10 cellular contexts compared by ENCODE assay signal in genomic region chr12:52380271-52380694, GRCh38. TPM values are rescaled to one million over a fixed set of nuclear protein-coding genes. Genes with fewer than 3 reads are reported as not detected.
DNase-seq lines count a peak whose midpoint lies in the region; ATAC-seq, FAIRE-seq and TF ChIP-seq lines count a peak whose summit lies in the region.
"Had no signal": no experiment of that assay in that cellular context is flagged by ENCODE, and none has a peak within 500 bp of the region (broad histone marks: within the 10 kb centered on the region; RNA-seq: fewer than 3 reads in every experiment).

No MANE protein-coding gene starts in this region.

- TF ChIP-seq CTCF in AG09309 (IDR thresholded peaks at IDR 0.05; ENCODE audit: control insufficient read depth, insufficient read depth, low read depth, low read length, missing control alignments), result peak; percentile 67
- peak; percentile 19; the same call in 1 of the 2 replicates for TF ChIP-seq CTCF in HEK293 (tag by site-specific recombination; IDR thresholded peaks at IDR 0.05)
- no peak for TF ChIP-seq CTCF in CD8-positive, alpha-beta T cell (IDR thresholded peaks at IDR 0.05)
- TF ChIP-seq CTCF in tibial artery (IDR thresholded peaks at IDR 0.05), result peak in 1 of 2 experiments; percentile 14

- H3K36me3 Mint-ChIP-seq in activated CD4-positive, alpha-beta memory T cell treated with anti-CD3 and anti-CD28 coated beads, Interleukin-2, amount 10 ng/mL, durations not matched to agents 7 days and 5 days (ENCODE audit: low read depth), result no peaks in the 10 kb centered on the region
- no peaks in the 10 kb centered on the region for H3K36me3 Mint-ChIP-seq in CD8-positive, alpha-beta T cell

- TF ChIP-seq POLR2A in H54 (IDR thresholded peaks at IDR 0.05; ENCODE audit: low read depth, low read length), result no peak

- H3K27me3 ChIP-seq in iPS DF 6.9 (ENCODE audit: control insufficient read depth, insufficient read depth, low read length) (no peaks in the 10 kb centered on the region), tibial artery (peaks cover 0 to 10% of the 10 kb centered on the region in 2 donors)
- H3K27me3 ChIP-seq in CD8-positive, alpha-beta T cell (ENCODE audit: insufficient read depth, low read length), result no peaks in the 10 kb centered on the region

- no peak overlapping the region for H3K27ac Mint-ChIP-seq in activated CD4-positive, alpha-beta memory T cell treated with anti-CD3 and anti-CD28 coated beads, Interleukin-2, amount 10 ng/mL, durations not matched to agents 7 days and 5 days
- H3K27ac Mint-ChIP-seq in CD8-positive, alpha-beta T cell, result no peak overlapping the region

- no peak for ATAC-seq in CD8-positive, alpha-beta T cell

- no peaks in the 10 kb centered on the region for H3K9me3 ChIP-seq in HEK293 (ENCODE audit: control insufficient read depth, insufficient read depth, low read depth, low read length)
- no peaks in the 10 kb centered on the region for H3K9me3 ChIP-seq in iPS DF 6.9 (ENCODE audit: control insufficient read depth, insufficient read depth, low read length)
- H3K9me3 ChIP-seq in CD8-positive, alpha-beta T cell (ENCODE audit: low read length), result no peaks in the 10 kb centered on the region
- H3K9me3 ChIP-seq in tibial artery, result no peaks in the 10 kb centered on the region
- H3K9me3 ChIP-seq: HAP-1 had no signal

- CTCF ChIA-PET in HEK293 (lab: Yijun Ruan, JAX), result interaction anchor here (0.6 to 3.3 kb wide), 19 partner anchors 9 to 505 kb away, joined by 3 to 19 read pairs (median 6); no protein-coding TSS in a partner anchor
- CTCF ChIA-PET in activated CD4-positive, alpha-beta memory T cell treated with anti-CD3 and anti-CD28 coated beads, Interleukin-2, amount 10 ng/mL, durations not matched to agents 7 days and 5 days (lab: Charles Lee), result interaction anchor here (1.3 kb wide), 1 partner anchor 500 kb away, joined by 5 read pairs; no protein-coding TSS in a partner anchor
- CTCF ChIA-PET in CD8-positive, alpha-beta T cell (lab: Charles Lee), result interaction anchor here (1.4 kb wide), 1 partner anchor 7 kb away, joined by 3 read pairs; no protein-coding TSS in a partner anchor

- POLR2A ChIA-PET in HEK293 (lab: Yijun Ruan, JAX), result no interaction called here
- POLR2A ChIA-PET in activated CD4-positive, alpha-beta memory T cell treated with anti-CD3 and anti-CD28 coated beads, Interleukin-2, amount 10 ng/mL, durations not matched to agents 7 days and 5 days (lab: Charles Lee), result no interaction called here
- POLR2A ChIA-PET in CD8-positive, alpha-beta T cell (lab: Charles Lee), result no interaction called here

- H3K4me3 ChIP-seq in AG09309 (ENCODE audit: control insufficient read depth, low read depth, low read length) (no peak overlapping the region), HEK293 (ENCODE audit: low read depth, low read length) (no peak overlapping the region), iPS DF 6.9 (ENCODE audit: low read length) (no peak overlapping the region), tibial artery (no peak overlapping the region)
- H3K4me3 ChIP-seq in CD8-positive, alpha-beta T cell (ENCODE audit: low read depth, low read length), result no peak overlapping the region
- H3K4me3 ChIP-seq: HAP-1 had no signal

- peaks cover 9% of the 10 kb centered on the region for H3K27me3 Mint-ChIP-seq in activated CD4-positive, alpha-beta memory T cell treated with anti-CD3 and anti-CD28 coated beads, Interleukin-2, amount 10 ng/mL, durations not matched to agents 7 days and 5 days
- H3K27me3 Mint-ChIP-seq in CD8-positive, alpha-beta T cell (ENCODE audit: low read depth), result peaks cover 14% of the 10 kb centered on the region

- no peak overlapping the region for H3K27ac ChIP-seq in HEK293 (ENCODE audit: extremely low read depth, low read depth, low read length)
- no peak overlapping the region for H3K27ac ChIP-seq in iPS DF 6.9 (ENCODE audit: low read length)
- no peak overlapping the region for H3K27ac ChIP-seq in CD8-positive, alpha-beta T cell (ENCODE audit: low read depth, low read length)
- no peak overlapping the region for H3K27ac ChIP-seq in tibial artery

- no peak overlapping the region for H3K4me3 Mint-ChIP-seq in activated CD4-positive, alpha-beta memory T cell treated with anti-CD3 and anti-CD28 coated beads, Interleukin-2, amount 10 ng/mL, durations not matched to agents 7 days and 5 days
- H3K4me3 Mint-ChIP-seq in CD8-positive, alpha-beta T cell, result no peak overlapping the region

- WGBS in iPS DF 6.9 (ENCODE audit: insufficient coverage, insufficient read length), result no CpG with 5 or more reads among the region's 15 CpGs

- peaks cover 8% of the 10 kb centered on the region for H3K4me1 Mint-ChIP-seq in activated CD4-positive, alpha-beta memory T cell treated with anti-CD3 and anti-CD28 coated beads, Interleukin-2, amount 10 ng/mL, durations not matched to agents 7 days and 5 days
- peaks cover 16% of the 10 kb centered on the region for H3K4me1 Mint-ChIP-seq in CD8-positive, alpha-beta T cell (ENCODE audit: low read depth)

- intact Hi-C loops in CD8-positive, alpha-beta T cell (cut with DNase I, micrococcal nuclease), result no loop called here
- intact Hi-C loops in tibial artery (cut with DNase I; ENCODE audit: low total_unique reads), result loop anchor here (10.0 kb wide), 1 partner anchor 205 kb away; no protein-coding TSS in a partner anchor

- DNase-seq in AG09309 (ENCODE audit: low read depth) (no peak), iPS DF 6.9 (ENCODE audit: low read depth, low spot score) (peak; percentile 18), H54 (ENCODE audit: insufficient read length, low spot score) (no peak), middle frontal gyrus (ENCODE audit: extremely low spot score, low spot score) (no peak), tibial artery (no peak)
- peak; percentile 24 for DNase-seq in activated CD4-positive, alpha-beta memory T cell treated with anti-CD3 and anti-CD28 coated beads, Interleukin-2, amount 10 ng/mL, durations not matched to agents 7 days and 5 days
- no peak for DNase-seq in CD8-positive, alpha-beta T cell

- H3K9me3 Mint-ChIP-seq in activated CD4-positive, alpha-beta memory T cell treated with anti-CD3 and anti-CD28 coated beads, Interleukin-2, amount 10 ng/mL, durations not matched to agents 7 days and 5 days, result no peaks in the 10 kb centered on the region
- H3K9me3 Mint-ChIP-seq in CD8-positive, alpha-beta T cell, result no peaks in the 10 kb centered on the region

- H3K4me1 ChIP-seq in HEK293 (ENCODE audit: control insufficient read depth, insufficient read depth, low read length) (no peaks in the 10 kb centered on the region), iPS DF 6.9 (ENCODE audit: control insufficient read depth, insufficient read depth, low read length) (no peaks in the 10 kb centered on the region; the same call in 1 of the 2 replicates), tibial artery (no peaks in the 10 kb centered on the region)
- peaks cover 17% of the 10 kb centered on the region for H3K4me1 ChIP-seq in CD8-positive, alpha-beta T cell (ENCODE audit: insufficient read depth, low read length)
- H3K4me1 ChIP-seq: HAP-1 had no signal

- FAIRE-seq in H54 (lab: Jason Lieb, UNC), result no peak
- FAIRE-seq: colon had no signal

- no peaks in the 10 kb centered on the region for H3K36me3 ChIP-seq in HEK293 (ENCODE audit: control insufficient read depth in 2 of 2, insufficient read depth in 1 of 2, low read length in 2 of 2)
- H3K36me3 ChIP-seq in iPS DF 6.9 (ENCODE audit: control insufficient read depth, insufficient read depth, low read length), result no peaks in the 10 kb centered on the region
- no peaks in the 10 kb centered on the region for H3K36me3 ChIP-seq in CD8-positive, alpha-beta T cell (ENCODE audit: insufficient read depth, low read length)
- H3K36me3 ChIP-seq in tibial artery, result no peaks in the 10 kb centered on the region
- H3K36me3 ChIP-seq: HAP-1 had no signal

TF ChIP-seq in HEK293, 187 proteins besides CTCF, POLR2A, EP300 and RAD21:
- TF ChIP-seq ZNF654 (tag by site-specific recombination; IDR thresholded peaks at IDR 0.05; ENCODE audit: low read depth) (peak; percentile 18), ZNF596 (tag by site-specific recombination; IDR thresholded peaks at IDR 0.05) (no peak)

RNA-seq across cellular contexts. Expression of gene KRT84, which starts 5.2 kb away (rescaled TPM):
- total RNA-seq in activated CD4-positive, alpha-beta memory T cell treated with anti-CD3 and anti-CD28 coated beads, Interleukin-2, amount 10 ng/mL, durations not matched to agents 7 days and 5 days, result not detected
- total RNA-seq in CD8-positive, alpha-beta T cell, result not detected

RNA-seq across cellular contexts. Expression of gene KRT85, which starts 13.0 kb away (rescaled TPM):
- total RNA-seq in activated CD4-positive, alpha-beta memory T cell treated with anti-CD3 and anti-CD28 coated beads, Interleukin-2, amount 10 ng/mL, durations not matched to agents 7 days and 5 days, result not detected
- total RNA-seq in CD8-positive, alpha-beta T cell, result not detected

RNA-seq across cellular contexts. Expression of gene KRT82, which starts 25.9 kb away (rescaled TPM):
- not detected for total RNA-seq in activated CD4-positive, alpha-beta memory T cell treated with anti-CD3 and anti-CD28 coated beads, Interleukin-2, amount 10 ng/mL, durations not matched to agents 7 days and 5 days
- not detected for total RNA-seq in CD8-positive, alpha-beta T cell

RNA-seq across cellular contexts. Expression of gene KRT75, which starts 53.9 kb away (rescaled TPM):
- not detected for total RNA-seq in activated CD4-positive, alpha-beta memory T cell treated with anti-CD3 and anti-CD28 coated beads, Interleukin-2, amount 10 ng/mL, durations not matched to agents 7 days and 5 days
- not detected for total RNA-seq in CD8-positive, alpha-beta T cell

RNA-seq across cellular contexts. Expression of gene KRT83, which starts 59.1 kb away (rescaled TPM):
- total RNA-seq in activated CD4-positive, alpha-beta memory T cell treated with anti-CD3 and anti-CD28 coated beads, Interleukin-2, amount 10 ng/mL, durations not matched to agents 7 days and 5 days, result not detected
- total RNA-seq in CD8-positive, alpha-beta T cell, result not detected

Comparison
In these comparisons a context has a peak if more than half of its experiments do, and no peak if none do; other contexts are left out.
1. DNase-seq: peak in activated CD4-positive, alpha-beta memory T cell treated with anti-CD3 and anti-CD28 coated beads, Interleukin-2, amount 10 ng/mL, durations not matched to agents 7 days and 5 days (single experiment) and iPS DF 6.9 (single experiment); none in AG09309 (single experiment), H54 (single experiment), middle frontal gyrus (single experiment), CD8-positive, alpha-beta T cell (0 of 7) and tibial artery (0 of 2).